In genomic region chr9:121744687-121745395, GRCh38 we compare ENCODE assay signal across 9 cellular contexts.
DNase-seq lines count a peak whose midpoint lies in the region; ATAC-seq and TF ChIP-seq lines count a peak whose summit lies in the region.
"Had no signal": no experiment of that assay in that cellular context is flagged by ENCODE, and none has a peak within 500 bp of the region (broad histone marks: within the 10 kb centered on the region; RNA-seq: fewer than 3 reads in every experiment).

No MANE protein-coding gene starts in this region.

- H3K27me3 Mint-ChIP-seq in activated T-cell treated with anti-CD3 and anti-CD28 coated beads, Interleukin-2, amount 50 U/mL, for 72 hours (ENCODE audit: low read depth), result no peaks in the 10 kb centered on the region
- H3K27me3 Mint-ChIP-seq in chondrocyte (ENCODE audit: low read depth), result no peaks in the 10 kb centered on the region

- H2AFZ ChIP-seq in mesenchymal stem cell (ENCODE audit: low read depth, low read length), result no peak overlapping the region

- H4K8ac ChIP-seq in mesenchymal stem cell (ENCODE audit: low read length), result no peak overlapping the region

- peak overlapping the region; percentile 20 to 79 for H2BK12ac ChIP-seq in mesenchymal stem cell (ENCODE audit: low read length in 2 of 2)

- no peak for TF ChIP-seq EP300 in transverse colon (IDR thresholded peaks at IDR 0.05; ENCODE audit: low read depth)

- no peak overlapping the region for H2BK5ac ChIP-seq in mesenchymal stem cell (ENCODE audit: low read depth, low read length, poor library complexity, severe bottlenecking)

- TF ChIP-seq CTCF in chondrocyte (IDR thresholded peaks at IDR 0.05), result peak; percentile 33
- no peak for TF ChIP-seq CTCF in transverse colon (IDR thresholded peaks at IDR 0.05)
- TF ChIP-seq CTCF in mucosa of descending colon (IDR thresholded peaks at IDR 0.05), result no peak

- peaks cover 56% of the 10 kb centered on the region for H3K4me1 ChIP-seq in mesenchymal stem cell (ENCODE audit: control insufficient read depth, insufficient read depth, low read depth, low read length)
- peaks cover 70 to 87% (median 77%) of the 10 kb centered on the region in 4 donors for H3K4me1 ChIP-seq in transverse colon
- peaks cover 36% of the 10 kb centered on the region for H3K4me1 ChIP-seq in mucosa of descending colon (ENCODE audit: low read depth)

- peak; percentile 13 to 18 for ATAC-seq in activated T-cell treated with anti-CD3 and anti-CD28 coated beads, Interleukin-2, amount 50 U/mL, for 72 hours (replicated peaks in 1 of 2)
- ATAC-seq in HG02610 (IDR thresholded peaks at IDR 0.05; ENCODE audit: unreplicated experiment), result no peak
- no peak for ATAC-seq in mucosa of descending colon
- no peak for ATAC-seq in GM19395 (IDR thresholded peaks at IDR 0.05; ENCODE audit: unreplicated experiment)

- H2AK5ac ChIP-seq in mesenchymal stem cell (ENCODE audit: low read length, severe bottlenecking), result peak overlapping the region; percentile 58

- peak overlapping the region; percentile 24 for H3K4me2 ChIP-seq in mesenchymal stem cell (ENCODE audit: low read length, poor library complexity, severe bottlenecking)

- H3K23ac ChIP-seq in mesenchymal stem cell (ENCODE audit: low read length in 2 of 2), result no peak overlapping the region

- no peak overlapping the region for H2BK120ac ChIP-seq in mesenchymal stem cell (ENCODE audit: low read depth, low read length)

- in situ Hi-C loops in transverse colon (cut with MboI; ENCODE audit: low pct_ligation_motif_present in 1 of 4, low pct_unique_long_range_greater_than_20kb in 1 of 4, low sequenced_read_pairs in 3 of 4), result no loop called here

- H3K27me3 ChIP-seq in mesenchymal stem cell (ENCODE audit: control insufficient read depth in 1 of 2, insufficient read depth in 1 of 2, low read length in 2 of 2) (no peaks in the 10 kb centered on the region), transverse colon (no peaks in the 10 kb centered on the region)

- H3K36me3 ChIP-seq in mesenchymal stem cell (ENCODE audit: control insufficient read depth in 1 of 2, insufficient read depth in 2 of 2, low read depth in 1 of 2, low read length in 2 of 2), result peaks cover 0 to 13% of the 10 kb centered on the region in 2 experiments
- no peaks in the 10 kb centered on the region for H3K36me3 ChIP-seq in transverse colon
- no peaks in the 10 kb centered on the region for H3K36me3 ChIP-seq in mucosa of descending colon (ENCODE audit: low read depth)

- no peak for DNase-seq in activated T-cell treated with anti-CD3 and anti-CD28 coated beads, Interleukin-2, amount 50 U/mL, for 72 hours
- DNase-seq in activated T-cell treated with anti-CD3 and anti-CD28 coated beads for 4 hours (no peak), chondrocyte (ENCODE audit: low spot score) (no peak), mesenchymal stem cell (peak; percentile 43), transverse colon (no peak), mucosa of descending colon (no peak)
- DNase-seq: stimulated activated CD4-positive, alpha-beta T cell treated with anti-CD3 and anti-CD28 coated beads, Interleukin-4, amount 100 ng/mL, for 1 hour had no signal

- no peaks in the 10 kb centered on the region for H3K9me3 ChIP-seq in mesenchymal stem cell (ENCODE audit: control insufficient read depth, low read length)
- no peaks in the 10 kb centered on the region for H3K9me3 ChIP-seq in transverse colon
- no peaks in the 10 kb centered on the region for H3K9me3 ChIP-seq in mucosa of descending colon

- no peak overlapping the region for H3K4me3 Mint-ChIP-seq in activated T-cell treated with anti-CD3 and anti-CD28 coated beads, Interleukin-2, amount 50 U/mL, for 72 hours
- no peak overlapping the region for H3K4me3 Mint-ChIP-seq in chondrocyte (ENCODE audit: unreplicated experiment)

- H4K91ac ChIP-seq in mesenchymal stem cell (ENCODE audit: low read length), result no peak overlapping the region

- H3K79me1 ChIP-seq in mesenchymal stem cell (replicated peaks; ENCODE audit: low read length, poor library complexity, severe bottlenecking), result peaks cover 40% of the 10 kb centered on the region

- intact Hi-C loops in transverse colon (cut with DNase I; ENCODE audit: low total_unique reads), result no loop called here
- intact Hi-C loops in mucosa of descending colon (cut with DNase I, micrococcal nuclease), result no loop called here

- no peaks in the 10 kb centered on the region for H3K9me3 Mint-ChIP-seq in activated T-cell treated with anti-CD3 and anti-CD28 coated beads, Interleukin-2, amount 50 U/mL, for 72 hours
- no peaks in the 10 kb centered on the region for H3K9me3 Mint-ChIP-seq in chondrocyte (ENCODE audit: low read depth)

- peak overlapping the region in 1 of 2 experiments; percentile 72 for H3K14ac ChIP-seq in mesenchymal stem cell (ENCODE audit: low read length in 2 of 2)

- TF ChIP-seq POLR2A in transverse colon (IDR thresholded peaks at IDR 0.05), result no peak

- H3K4me1 Mint-ChIP-seq in activated T-cell treated with anti-CD3 and anti-CD28 coated beads, Interleukin-2, amount 50 U/mL, for 72 hours (ENCODE audit: low read depth), result peaks cover 6% of the 10 kb centered on the region
- peaks cover 46% of the 10 kb centered on the region for H3K4me1 Mint-ChIP-seq in chondrocyte (ENCODE audit: low read depth)

- no peak overlapping the region for H3K27ac Mint-ChIP-seq in activated T-cell treated with anti-CD3 and anti-CD28 coated beads, Interleukin-2, amount 50 U/mL, for 72 hours
- no peak overlapping the region for H3K27ac Mint-ChIP-seq in chondrocyte (ENCODE audit: unreplicated experiment)

- H3K18ac ChIP-seq in mesenchymal stem cell (ENCODE audit: low read depth in 1 of 2, low read length in 2 of 2), result peak overlapping the region in 1 of 2 experiments; percentile 31

- 63% methylated on average over 11 of the region's 11 CpGs for WGBS in mesenchymal stem cell
- 47% methylated on average over 11 of the region's 11 CpGs; no CpG with 5 or more reads in 1 of the 2 donors for WGBS in transverse colon (ENCODE audit: low coverage in 1 of 2), 2 donors

- H3K27ac ChIP-seq in mesenchymal stem cell (ENCODE audit: low read length, poor library complexity, severe bottlenecking), result peak overlapping the region; percentile 53
- H3K27ac ChIP-seq in transverse colon, result peak overlapping the region; percentile 91 to 93 (median 92)

- no peak overlapping the region for H3K4ac ChIP-seq in mesenchymal stem cell (ENCODE audit: low read depth in 1 of 2, low read length in 2 of 2)

- H3K4me3 ChIP-seq in mesenchymal stem cell (ENCODE audit: insufficient read depth in 1 of 2, low read depth in 1 of 2, low read length in 2 of 2) (peak overlapping the region in 1 of 2 experiments; percentile 78), transverse colon (peak overlapping the region in 2 of 4 donors; percentile 45 to 63), mucosa of descending colon (no peak overlapping the region)

- H3K9ac ChIP-seq in mesenchymal stem cell (ENCODE audit: low read length), result peak overlapping the region; percentile 82

- H3K36me3 Mint-ChIP-seq in activated T-cell treated with anti-CD3 and anti-CD28 coated beads, Interleukin-2, amount 50 U/mL, for 72 hours (ENCODE audit: insufficient read depth in 2 of 2), result no peaks in the 10 kb centered on the region
- no peaks in the 10 kb centered on the region for H3K36me3 Mint-ChIP-seq in chondrocyte (ENCODE audit: low read depth)

- H2BK15ac ChIP-seq in mesenchymal stem cell (ENCODE audit: low read depth, poor library complexity, severe bottlenecking), result peak overlapping the region; percentile 52

Comparison
In these comparisons a context has a peak if more than half of its experiments do, and no peak if none do; other contexts are left out.
1. ATAC-seq: peak in activated T-cell treated with anti-CD3 and anti-CD28 coated beads, Interleukin-2, amount 50 U/mL, for 72 hours (2 of 2); none in HG02610 (single experiment), mucosa of descending colon (single experiment) and GM19395 (single experiment).